7 cellular contexts compared by ENCODE assay signal in genomic region chr1:231419738-231420298, GRCh38. TPM values are rescaled to one million over a fixed set of nuclear protein-coding genes. Genes with fewer than 3 reads are reported as not detected.
DNase-seq lines count a peak whose midpoint lies in the region; ATAC-seq and TF ChIP-seq lines count a peak whose summit lies in the region.

No MANE protein-coding gene starts in this region.

- H3K27me3 ChIP-seq in HL-60 (ENCODE audit: insufficient read depth, poor library complexity, severe bottlenecking) (no peaks in the 10 kb centered on the region), WERI-Rb-1 (ENCODE audit: insufficient read depth, low read depth, severe bottlenecking) (peaks cover 8% of the 10 kb centered on the region)

- H3K36me3 ChIP-seq in WERI-Rb-1 = no peaks in the 10 kb centered on the region

- peaks cover 56% of the 10 kb centered on the region for H3K36me3 Mint-ChIP-seq in stimulated activated effector memory CD8-positive, alpha-beta T cell treated with anti-CD3 and anti-CD28 coated beads, Interleukin-12 subunit alpha, Interleukin-12 subunit beta, amount 100 ng/mL, for 72 hours

- peak overlapping the region; percentile 5 for H3K27ac Mint-ChIP-seq in stimulated activated effector memory CD8-positive, alpha-beta T cell treated with anti-CD3 and anti-CD28 coated beads, Interleukin-12 subunit alpha, Interleukin-12 subunit beta, amount 100 ng/mL, for 72 hours

- TF ChIP-seq CTCF in HL-60 (IDR thresholded peaks at IDR 0.05; ENCODE audit: insufficient read depth, low read length) (no peak), WERI-Rb-1 (IDR thresholded peaks at IDR 0.05; ENCODE audit: low read depth, low read length) (no peak)

- peak; percentile 11 for ATAC-seq in stimulated activated effector memory CD8-positive, alpha-beta T cell treated with anti-CD3 and anti-CD28 coated beads, Interleukin-12 subunit alpha, Interleukin-12 subunit beta, amount 100 ng/mL, for 72 hours

- no peaks in the 10 kb centered on the region for H3K9me3 ChIP-seq in WERI-Rb-1 (ENCODE audit: severe bottlenecking)

- H3K4me3 Mint-ChIP-seq in stimulated activated effector memory CD8-positive, alpha-beta T cell treated with anti-CD3 and anti-CD28 coated beads, Interleukin-12 subunit alpha, Interleukin-12 subunit beta, amount 100 ng/mL, for 72 hours = peak overlapping the region; percentile 82

- no peaks in the 10 kb centered on the region for H3K9me3 Mint-ChIP-seq in stimulated activated effector memory CD8-positive, alpha-beta T cell treated with anti-CD3 and anti-CD28 coated beads, Interleukin-12 subunit alpha, Interleukin-12 subunit beta, amount 100 ng/mL, for 72 hours

- H3K4me3 ChIP-seq in HL-60 (replicated peaks; ENCODE audit: insufficient read depth, low read length) = peak overlapping the region; percentile 49
- H3K4me3 ChIP-seq in WERI-Rb-1 (ENCODE audit: low read depth, low read length) = peak overlapping the region; percentile 58; the same call in 1 of the 2 replicates

- H3K4me1 Mint-ChIP-seq in stimulated activated effector memory CD8-positive, alpha-beta T cell treated with anti-CD3 and anti-CD28 coated beads, Interleukin-12 subunit alpha, Interleukin-12 subunit beta, amount 100 ng/mL, for 72 hours = peaks cover 34% of the 10 kb centered on the region

- H3K27ac ChIP-seq in HL-60 (replicated peaks) (peak overlapping the region; percentile 79), WERI-Rb-1 (no peak overlapping the region)

- peak in 1 of 2 experiments; percentile 6 for DNase-seq in HL-60 (ENCODE audit: low read depth in 1 of 2, low spot score in 1 of 2)
- no peak for DNase-seq in WERI-Rb-1
- DNase-seq in glomerular visceral epithelial cell (ENCODE audit: extremely low spot score) = peak; percentile 16
- DNase-seq in stimulated activated effector memory CD8-positive, alpha-beta T cell treated with anti-CD3 and anti-CD28 coated beads, Interleukin-12 subunit alpha, Interleukin-12 subunit beta, amount 100 ng/mL, for 72 hours (ENCODE audit: low spot score in 2 of 2) = no peak
- no peak for DNase-seq in amniotic stem cell (lab: John Stamatoyannopoulos, UW)
- DNase-seq in cerebellum (ENCODE audit: low spot score) = no peak
- DNase-seq in stimulated activated CD4-positive, alpha-beta T cell treated with anti-CD3 and anti-CD28 coated beads, Interleukin-15, amount 100 ng/mL, for 24 hours = no peak

RNA-seq across cellular contexts. Expression of gene EGLN1, which starts 2.3 kb away (rescaled TPM):
- total RNA-seq in cerebellum = 54.9 TPM
